Comparison of ENCODE assay signal across 8 cellular contexts in the genomic region with DNA sequence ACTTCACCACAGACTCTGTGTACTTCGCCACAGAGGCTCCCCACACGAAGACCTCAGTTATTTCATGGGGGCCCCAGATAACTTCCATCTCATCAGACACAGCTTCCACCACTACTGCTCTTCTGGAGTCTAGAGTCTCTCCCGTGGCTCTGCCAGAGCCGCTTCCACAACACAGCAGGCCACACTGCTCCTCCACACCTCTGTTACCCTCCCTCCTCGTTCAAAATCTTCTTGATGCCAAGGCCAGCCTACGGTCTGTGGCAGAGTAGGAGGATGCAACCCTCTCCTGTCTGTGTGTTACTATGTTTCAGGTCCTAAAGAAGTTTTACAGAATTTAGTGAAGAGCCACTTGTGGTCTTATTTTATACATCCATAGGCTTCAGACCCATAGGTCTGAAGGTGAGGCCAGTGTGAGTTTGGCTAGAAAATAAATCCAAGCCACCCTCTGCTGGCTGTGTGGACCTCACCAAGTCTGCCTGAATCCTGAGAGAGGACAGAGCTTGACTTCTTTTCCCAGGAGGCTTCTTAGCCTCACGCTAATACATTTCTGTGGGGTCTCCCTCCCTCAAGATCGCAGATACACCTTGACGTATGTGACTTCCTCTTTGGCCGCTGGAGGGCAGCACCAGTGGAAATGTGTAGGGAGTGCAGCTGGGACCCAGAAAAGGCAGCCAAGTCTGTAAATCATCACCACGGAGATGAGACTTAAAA.
DNase-seq lines count a peak whose midpoint lies in the region; ATAC-seq and TF ChIP-seq lines count a peak whose summit lies in the region.

No MANE protein-coding gene starts in this region.

- in situ Hi-C loops in mammary epithelial cell (cut with MboI; ENCODE audit: low sequenced_read_pairs in 2 of 2): loop anchor here in 1 of 2 donors (10.0 kb wide), 1 partner anchor 93 kb away; no protein-coding TSS in a partner anchor

- H3K4me3 ChIP-seq in PC-9 (no peak overlapping the region), mammary epithelial cell (replicated peaks in 1 of 3; ENCODE audit: insufficient read depth in 1 of 3, low read depth in 2 of 3, low read length in 3 of 3) (no peak overlapping the region)

- no peak overlapping the region for H3K27ac Mint-ChIP-seq in nephron

- dilution Hi-C loops in mammary epithelial cell (cut with HindIII; ENCODE audit: low sequenced_read_pairs): loop anchor here (5.0 kb wide), 1 partner anchor 86 kb away; no protein-coding TSS in a partner anchor

- no peaks in the 10 kb centered on the region for H4K20me1 ChIP-seq in PC-9 (ENCODE audit: insufficient read depth)
- no peaks in the 10 kb centered on the region for H4K20me1 ChIP-seq in mammary epithelial cell (ENCODE audit: insufficient read depth, low read length)

- no peak overlapping the region for H3K9ac ChIP-seq in mammary epithelial cell (ENCODE audit: insufficient read depth, low read length)

- H3K4me2 ChIP-seq in PC-9: no peak overlapping the region
- no peak overlapping the region for H3K4me2 ChIP-seq in mammary epithelial cell (ENCODE audit: insufficient read depth, low read depth, low read length)

- BruUV-seq in PC-9 (replicated peaks; lab: Mats Ljungman, UMichigan) (no TSS peak), mammary epithelial cell (replicated peaks; lab: Mats Ljungman, UMichigan) (no TSS peak)

- no peak overlapping the region for H3K4me3 Mint-ChIP-seq in nephron

- H3K27ac ChIP-seq in PC-9: no peak overlapping the region
- no peak overlapping the region for H3K27ac ChIP-seq in mammary epithelial cell (ENCODE audit: insufficient read depth, low read depth, low read length)

- H3K36me3 ChIP-seq in PC-9 (ENCODE audit: low read depth) (no peaks in the 10 kb centered on the region), mammary epithelial cell (ENCODE audit: insufficient read depth, low read length) (no peaks in the 10 kb centered on the region)

- H3K27me3 ChIP-seq in PC-9 (ENCODE audit: insufficient read depth, low read depth) (no peaks in the 10 kb centered on the region), mammary epithelial cell (ENCODE audit: insufficient read depth, low read length) (peaks cover 3% of the 10 kb centered on the region)

- H3K79me2 ChIP-seq in PC-9 (ENCODE audit: low read depth) (no peaks in the 10 kb centered on the region), mammary epithelial cell (ENCODE audit: insufficient read depth, low read length) (no peaks in the 10 kb centered on the region)

- POLR2A ChIA-PET in PC-9 (lab: Charles Lee; ENCODE audit: unreplicated experiment): no interaction called here

- H3K9me3 ChIP-seq in PC-9 (ENCODE audit: insufficient read depth, low read depth) (no peaks in the 10 kb centered on the region), mammary epithelial cell (replicated peaks; ENCODE audit: insufficient read depth, low read length) (no peaks in the 10 kb centered on the region)

- H3K4me1 Mint-ChIP-seq in nephron: peaks cover 15% of the 10 kb centered on the region

- CTCF ChIA-PET in PC-9 (lab: Charles Lee): interaction anchor here (0.6 to 1.2 kb wide), 2 partner anchors 90 to 105 kb away, joined by 4 to 5 read pairs; no protein-coding TSS in a partner anchor
- CTCF ChIA-PET in mammary epithelial cell (lab: Charles Lee; ENCODE audit: low non-redundant PET): interaction anchor here (1.2 kb wide), 1 partner anchor 90 kb away, joined by 5 read pairs; no protein-coding TSS in a partner anchor

- intact Hi-C loops in PC-9 (cut with micrococcal nuclease; ENCODE audit: unreplicated experiment) (loop anchor here (1.0 kb wide), 1 partner anchor 91 kb away; no protein-coding TSS in a partner anchor), mammary epithelial cell (cut with micrococcal nuclease) (loop anchor here (1.0 kb wide), 1 partner anchor 91 kb away; no protein-coding TSS in a partner anchor)

- 12% methylated on average over 9 of the region's 11 CpGs for WGBS in mammary epithelial cell (ENCODE audit: low coverage, missing lambda C conversion rate)

- peaks cover 5% of the 10 kb centered on the region for H3K27me3 Mint-ChIP-seq in nephron (ENCODE audit: low read depth)

- peak; percentile 90 for TF ChIP-seq CTCF in PC-9 (conservative IDR thresholded peaks at IDR 0.05)
- peak; percentile 74 to 81 for TF ChIP-seq CTCF in mammary epithelial cell (conservative IDR thresholded peaks at IDR 0.05 in 1 of 2, IDR thresholded peaks at IDR 0.05 in 1 of 2; ENCODE audit: extremely low read depth in 1 of 2, insufficient read depth in 1 of 2, low read depth in 1 of 2, low read length in 2 of 2)
- peak; percentile 30 to 57 (median 38) for TF ChIP-seq CTCF in nephron (IDR thresholded peaks at IDR 0.05; ENCODE audit: unreplicated experiment in 3 of 3)

- H3K9me2 ChIP-seq in PC-9 (ENCODE audit: insufficient read depth): no peaks in the 10 kb centered on the region

- DNase-seq in NCI-H1092 treated with DMSO at 0.1 percent for 48 hours (lab: John Stamatoyannopoulos, UW) (peak; percentile 2), NCI-H1092 (lab: John Stamatoyannopoulos, UW) (no peak), PC-9 (peak in 1 of 2 experiments; percentile 38), mammary epithelial cell (peak; percentile 38), GF-D8 (lab: John Stamatoyannopoulos, UW) (no peak)

- no peaks in the 10 kb centered on the region for H3F3A ChIP-seq in PC-9 (ENCODE audit: insufficient read depth, low read depth)

- ATAC-seq in GM19351 (IDR thresholded peaks at IDR 0.05; ENCODE audit: unreplicated experiment) (peak; percentile 98), HG03159 (IDR thresholded peaks at IDR 0.05; ENCODE audit: unreplicated experiment) (peak; percentile 99)

- H3K4me1 ChIP-seq in PC-9 (replicated peaks; ENCODE audit: insufficient read depth): no peaks in the 10 kb centered on the region
- no peaks in the 10 kb centered on the region for H3K4me1 ChIP-seq in mammary epithelial cell (ENCODE audit: insufficient read depth, low read length)

- H3K36me3 Mint-ChIP-seq in nephron (ENCODE audit: low read depth): no peaks in the 10 kb centered on the region

- no peaks in the 10 kb centered on the region for H3K9me3 Mint-ChIP-seq in nephron

- no peak overlapping the region for H2AFZ ChIP-seq in PC-9
- peak overlapping the region; percentile 22 for H2AFZ ChIP-seq in mammary epithelial cell (ENCODE audit: low read depth, low read length)

Comparison
In these comparisons a context has a peak if more than half of its experiments do, and no peak if none do; other contexts are left out.
1. DNase-seq: peak in NCI-H1092 treated with DMSO at 0.1 percent for 48 hours (single experiment) and mammary epithelial cell (single experiment); none in NCI-H1092 (single experiment) and GF-D8 (single experiment).
2. CTCF ChIP-seq: peak in every context shown above with its lines; median percentile 90 in PC-9; 78 in mammary epithelial cell; 38 in nephron.